In genomic region chr2:84940088-84940470, GRCh38 we compare ENCODE assay signal across 11 cellular contexts. TPM values are rescaled to one million over a fixed set of nuclear protein-coding genes. Genes with fewer than 3 reads are reported as not detected.
DNase-seq lines count a peak whose midpoint lies in the region; ATAC-seq lines count a peak whose summit lies in the region.
"Had no signal": no experiment of that assay in that cellular context is flagged by ENCODE, and none has a peak within 500 bp of the region (broad histone marks: within the 10 kb centered on the region; RNA-seq: fewer than 3 reads in every experiment).

No MANE protein-coding gene starts in this region.

- H3K4me1 Mint-ChIP-seq in activated T-cell treated with anti-CD3 and anti-CD28 coated beads, Interleukin-2, amount 50 U/mL, for 24 hours (ENCODE audit: low read depth), result peaks cover 75% of the 10 kb centered on the region
- H3K4me1 Mint-ChIP-seq in stimulated activated naive CD8-positive, alpha-beta T cell treated with anti-CD3 and anti-CD28 coated beads, Interleukin-15, amount 100 ng/mL, for 72 hours, result peaks cover 84% of the 10 kb centered on the region

- peak overlapping the region; percentile 95 for H3K27ac Mint-ChIP-seq in activated T-cell treated with anti-CD3 and anti-CD28 coated beads, Interleukin-2, amount 50 U/mL, for 24 hours
- H3K27ac Mint-ChIP-seq in activated naive CD4-positive, alpha-beta T cell treated with anti-CD3 and anti-CD28 coated beads, Interleukin-2, amount 50 U/mL, for 72 hours, result peak overlapping the region; percentile 94 to 99
- H3K27ac Mint-ChIP-seq in stimulated activated naive CD8-positive, alpha-beta T cell treated with anti-CD3 and anti-CD28 coated beads, Interleukin-15, amount 100 ng/mL, for 72 hours, result peak overlapping the region; percentile 98 to 99

- DNase-seq in activated T-cell treated with anti-CD3 and anti-CD28 coated beads, Interleukin-2, amount 50 U/mL, for 24 hours, result no peak
- DNase-seq in activated T-cell treated with anti-CD3 and anti-CD28 coated beads, Interleukin-2, amount 50 U/mL, for 48 hours, result no peak
- DNase-seq in activated naive CD4-positive, alpha-beta T cell treated with anti-CD3 and anti-CD28 coated beads, Interleukin-2, amount 50 U/mL, for 72 hours (ENCODE audit: low spot score in 2 of 2), result no peak
- DNase-seq in stimulated activated naive CD8-positive, alpha-beta T cell treated with anti-CD3 and anti-CD28 coated beads, Interleukin-15, amount 100 ng/mL, for 72 hours, result no peak
- DNase-seq in cortex of kidney (lab: John Stamatoyannopoulos, UW) (no peak), pons (ENCODE audit: low spot score) (no peak), DMS79 treated with DMSO at 0.1 percent for 48 hours (lab: John Stamatoyannopoulos, UW) (no peak)
- DNase-seq: anterior cingulate cortex, heart left ventricle, ovary had no signal

- H3K9me3 Mint-ChIP-seq in activated T-cell treated with anti-CD3 and anti-CD28 coated beads, Interleukin-2, amount 50 U/mL, for 24 hours, result peaks cover 5% of the 10 kb centered on the region
- peaks cover 0 to 4% of the 10 kb centered on the region in 2 donors for H3K9me3 Mint-ChIP-seq in activated naive CD4-positive, alpha-beta T cell treated with anti-CD3 and anti-CD28 coated beads, Interleukin-2, amount 50 U/mL, for 72 hours
- no peaks in the 10 kb centered on the region for H3K9me3 Mint-ChIP-seq in stimulated activated naive CD8-positive, alpha-beta T cell treated with anti-CD3 and anti-CD28 coated beads, Interleukin-15, amount 100 ng/mL, for 72 hours

- peak; percentile 6 for ATAC-seq in HG03025 (IDR thresholded peaks at IDR 0.05; ENCODE audit: low FRiP score, unreplicated experiment)
- ATAC-seq in activated naive CD4-positive, alpha-beta T cell treated with anti-CD3 and anti-CD28 coated beads, Interleukin-2, amount 50 U/mL, for 72 hours, result no peak
- no peak for ATAC-seq in stimulated activated naive CD8-positive, alpha-beta T cell treated with anti-CD3 and anti-CD28 coated beads, Interleukin-15, amount 100 ng/mL, for 72 hours

- H3K36me3 Mint-ChIP-seq in activated T-cell treated with anti-CD3 and anti-CD28 coated beads, Interleukin-2, amount 50 U/mL, for 24 hours (ENCODE audit: low read depth), result peaks cover 2% of the 10 kb centered on the region
- peaks cover 13 to 62% of the 10 kb centered on the region in 2 donors for H3K36me3 Mint-ChIP-seq in activated naive CD4-positive, alpha-beta T cell treated with anti-CD3 and anti-CD28 coated beads, Interleukin-2, amount 50 U/mL, for 72 hours

- peak overlapping the region; percentile 56 for H3K4me3 Mint-ChIP-seq in activated T-cell treated with anti-CD3 and anti-CD28 coated beads, Interleukin-2, amount 50 U/mL, for 24 hours
- H3K4me3 Mint-ChIP-seq in stimulated activated naive CD8-positive, alpha-beta T cell treated with anti-CD3 and anti-CD28 coated beads, Interleukin-15, amount 100 ng/mL, for 72 hours, result peak overlapping the region; percentile 86 to 87

- no peaks in the 10 kb centered on the region for H3K27me3 Mint-ChIP-seq in activated T-cell treated with anti-CD3 and anti-CD28 coated beads, Interleukin-2, amount 50 U/mL, for 24 hours
- H3K27me3 Mint-ChIP-seq in stimulated activated naive CD8-positive, alpha-beta T cell treated with anti-CD3 and anti-CD28 coated beads, Interleukin-15, amount 100 ng/mL, for 72 hours, result no peaks in the 10 kb centered on the region

RNA-seq across cellular contexts. Expression of gene KCMF1, which starts 30.9 kb away (rescaled TPM):
- total RNA-seq in activated naive CD4-positive, alpha-beta T cell treated with anti-CD3 and anti-CD28 coated beads, Interleukin-2, amount 50 U/mL, for 72 hours, result 100 to 1,000 TPM; 108 to 124 TPM

RNA-seq across cellular contexts. Expression of gene TMSB10, which starts 34.6 kb away (rescaled TPM):
- total RNA-seq in activated naive CD4-positive, alpha-beta T cell treated with anti-CD3 and anti-CD28 coated beads, Interleukin-2, amount 50 U/mL, for 72 hours, result 1,000 to 10,000 TPM; 1,249 to 2,802 TPM

RNA-seq across cellular contexts. Expression of gene TRABD2A, which starts 59.2 kb away (rescaled TPM):
- total RNA-seq in activated naive CD4-positive, alpha-beta T cell treated with anti-CD3 and anti-CD28 coated beads, Interleukin-2, amount 50 U/mL, for 72 hours, result 10 to 100 TPM; 53.6 to 59.9 TPM
